ENCODE assay signal across 8 cellular contexts in genomic region chr15:29268706-29269484, GRCh38. TPM values are rescaled to one million over a fixed set of nuclear protein-coding genes. Genes with fewer than 3 reads are reported as not detected.
DNase-seq lines count a peak whose midpoint lies in the region; ATAC-seq and TF ChIP-seq lines count a peak whose summit lies in the region.

No MANE protein-coding gene starts in this region.

- peaks cover 1% of the 10 kb centered on the region for H3K36me3 ChIP-seq in urinary bladder (ENCODE audit: insufficient read depth)

- H3K4me3 ChIP-seq in urinary bladder (ENCODE audit: low read depth, low read length): peak overlapping the region; percentile 60

- no peak for DNase-seq in Right ventricle myocardium inferior (ENCODE audit: missing footprints)
- no peak for DNase-seq in cardiac septum (ENCODE audit: low spot score)
- DNase-seq in RWPE1 (ENCODE audit: low spot score): no peak
- peak; percentile 48 for DNase-seq in Right ventricle myocardium superior
- peak; percentile 41 for DNase-seq in pons (ENCODE audit: low spot score)

- H3K36me3 Mint-ChIP-seq in activated naive CD4-positive, alpha-beta T cell treated with anti-CD3 and anti-CD28 coated beads, Interleukin-2, amount 50 U/mL, for 24 hours: peaks cover 5% of the 10 kb centered on the region

- peak overlapping the region; percentile 78 for H3K27ac ChIP-seq in RWPE1
- H3K27ac ChIP-seq in urinary bladder (ENCODE audit: low read depth): peak overlapping the region; percentile 86

- no peak for TF ChIP-seq CTCF in RWPE1 (conservative IDR thresholded peaks at IDR 0.05; ENCODE audit: low read depth)

- H3K4me1 Mint-ChIP-seq in activated naive CD4-positive, alpha-beta T cell treated with anti-CD3 and anti-CD28 coated beads, Interleukin-2, amount 50 U/mL, for 24 hours: peaks cover 56% of the 10 kb centered on the region

- peaks cover 1% of the 10 kb centered on the region for H3K4me1 ChIP-seq in urinary bladder (ENCODE audit: insufficient read depth)

- WGBS in urinary bladder: 3% methylated on average over 35 of the region's 35 CpGs

- peak overlapping the region; percentile 99 for H3K4me3 Mint-ChIP-seq in activated naive CD4-positive, alpha-beta T cell treated with anti-CD3 and anti-CD28 coated beads, Interleukin-2, amount 50 U/mL, for 24 hours

- intact Hi-C loops in Right ventricle myocardium inferior (cut with DNase I): no loop called here
- intact Hi-C loops in cardiac septum (cut with DNase I): no loop called here
- intact Hi-C loops in Right ventricle myocardium superior (cut with DNase I): no loop called here

- no peaks in the 10 kb centered on the region for H3K27me3 Mint-ChIP-seq in activated naive CD4-positive, alpha-beta T cell treated with anti-CD3 and anti-CD28 coated beads, Interleukin-2, amount 50 U/mL, for 24 hours

- CTCF ChIA-PET in RWPE1 (lab: Yijun Ruan, JAX): interaction anchor here (0.6 kb wide), 2 partner anchors 129 to 170 kb away, joined by 3 read pairs; no protein-coding TSS in a partner anchor

- no peaks in the 10 kb centered on the region for H3K9me3 Mint-ChIP-seq in activated naive CD4-positive, alpha-beta T cell treated with anti-CD3 and anti-CD28 coated beads, Interleukin-2, amount 50 U/mL, for 24 hours

- POLR2A ChIA-PET in RWPE1 (lab: Yijun Ruan, JAX; ENCODE audit: low non-redundant PET): interaction anchor here (0.6 kb wide), 1 partner anchor 371 kb away, joined by 3 read pairs; no protein-coding TSS in a partner anchor

- peak; percentile 36 for ATAC-seq in Right ventricle myocardium inferior
- ATAC-seq in HG03095 (IDR thresholded peaks at IDR 0.05; ENCODE audit: unreplicated experiment): peak; percentile 19
- ATAC-seq in Right ventricle myocardium superior (ENCODE audit: poor library complexity): peak; percentile 42

- H3K27ac Mint-ChIP-seq in activated naive CD4-positive, alpha-beta T cell treated with anti-CD3 and anti-CD28 coated beads, Interleukin-2, amount 50 U/mL, for 24 hours: peak overlapping the region; percentile 97

RNA-seq across cellular contexts. Expression of gene NSMCE3, which starts 0.7 kb away (rescaled TPM):
- total RNA-seq in Right ventricle myocardium inferior: 6.8 TPM
- total RNA-seq in cardiac septum: 6.5 TPM
- total RNA-seq in Right ventricle myocardium superior: 6.0 TPM
- 10.2 TPM for total RNA-seq in urinary bladder
- polyA plus RNA-seq in urinary bladder: 8.5 TPM

Comparison
In these comparisons a context has a peak if more than half of its experiments do, and no peak if none do; other contexts are left out.
1. DNase-seq: peak in Right ventricle myocardium superior (single experiment) and pons (single experiment); none in Right ventricle myocardium inferior (single experiment), cardiac septum (single experiment) and RWPE1 (single experiment).
2. Peak in every context shown above with its lines, with median percentiles within 50 percentile points of each other: ATAC-seq.